25 cellular contexts compared by ENCODE assay signal in genomic region chrX:25198891-25199290, GRCh38.
A peak's percentile ranks its signal among the peaks of the same experiment; 100 is the strongest.
DNase-seq lines count a peak whose midpoint lies in the region; ATAC-seq and TF ChIP-seq lines count a peak whose summit lies in the region.
"Had no signal": no experiment of that assay in that cellular context is flagged by ENCODE, and none has a peak within 500 bp of the region (broad histone marks: within the 10 kb centered on the region; RNA-seq: fewer than 3 reads in every experiment).

No MANE protein-coding gene starts in this region.

- H3K4me3 Mint-ChIP-seq in progenitor cell of endocrine pancreas (ENCODE audit: low read depth) = no peak overlapping the region
- no peak overlapping the region for H3K4me3 Mint-ChIP-seq in activated T-cell treated with anti-CD3 and anti-CD28 coated beads, Interleukin-2, amount 50 U/mL, for 24 hours
- H3K4me3 Mint-ChIP-seq: B cell; CD8-positive, alpha-beta memory T cell had no signal

- no peak for TF ChIP-seq POLR2A in testis (IDR thresholded peaks at IDR 0.05)

- intact Hi-C loops in testis (cut with DNase I; ENCODE audit: low total_unique reads) = no loop called here

- in situ Hi-C loops in astrocyte of the cerebellum (cut with HindIII; ENCODE audit: low sequenced_read_pairs) = no loop called here

- H3K9me3 Mint-ChIP-seq in progenitor cell of endocrine pancreas (ENCODE audit: low read depth) = no peaks in the 10 kb centered on the region
- no peaks in the 10 kb centered on the region for H3K9me3 Mint-ChIP-seq in activated T-cell treated with anti-CD3 and anti-CD28 coated beads, Interleukin-2, amount 50 U/mL, for 24 hours
- H3K9me3 Mint-ChIP-seq: CD8-positive, alpha-beta memory T cell had no signal

- H3K4me3 ChIP-seq in astrocyte of the cerebellum (ENCODE audit: low read depth, low read length) (no peak overlapping the region), fibroblast of the aortic adventitia (ENCODE audit: low read depth, low read length) (no peak overlapping the region), testis (no peak overlapping the region)
- H3K4me3 ChIP-seq: GM12878, MG63 had no signal

- H3K27ac Mint-ChIP-seq in progenitor cell of endocrine pancreas = no peak overlapping the region
- H3K27ac Mint-ChIP-seq in activated T-cell treated with anti-CD3 and anti-CD28 coated beads, Interleukin-2, amount 50 U/mL, for 24 hours = no peak overlapping the region
- H3K27ac Mint-ChIP-seq: B cell; CD8-positive, alpha-beta memory T cell had no signal

- DNase-seq in astrocyte of the cerebellum (ENCODE audit: low read depth) (peak; percentile 8), fibroblast of the aortic adventitia (ENCODE audit: low read depth) (peak; percentile 1), pons (ENCODE audit: low spot score) (peak; percentile 7), testis (peak; percentile 45), progenitor cell of endocrine pancreas (ENCODE audit: low spot score, unreplicated experiment) (no peak)
- no peak for DNase-seq in activated T-cell treated with anti-CD3 and anti-CD28 coated beads, Interleukin-2, amount 50 U/mL, for 24 hours
- DNase-seq: CD8-positive, alpha-beta memory T cell; DMS 273 treated with DMSO at 0.1 percent for 48 hours; DMS79; EL; GDM1; HCEC 1CT; KBM-7; MG63; NCI-H1105 treated with DMSO at 0.1 percent for 48 hours; NCI-H146; NCI-H1930; NCI-H2107; NCI-H446; NCI-H524 treated with DMSO at 0.1 percent for 48 hours; NCI-H774; SK-N-SH had no signal

- H3K36me3 Mint-ChIP-seq in progenitor cell of endocrine pancreas (ENCODE audit: insufficient read depth) = no peaks in the 10 kb centered on the region
- H3K36me3 Mint-ChIP-seq in activated T-cell treated with anti-CD3 and anti-CD28 coated beads, Interleukin-2, amount 50 U/mL, for 24 hours (ENCODE audit: low read depth) = no peaks in the 10 kb centered on the region
- H3K36me3 Mint-ChIP-seq: CD8-positive, alpha-beta memory T cell had no signal

- ATAC-seq in HG02885 (IDR thresholded peaks at IDR 0.05; ENCODE audit: poor library complexity, unreplicated experiment) = no peak
- ATAC-seq: GM12878 had no signal

- peak overlapping the region in 1 of 2 donors; percentile 71 for H3K27ac ChIP-seq in testis

- no peaks in the 10 kb centered on the region for H3K27me3 ChIP-seq in testis
- H3K27me3 ChIP-seq: MG63 had no signal

- no peak for TF ChIP-seq CTCF in astrocyte of the cerebellum (IDR thresholded peaks at IDR 0.05; ENCODE audit: low read depth, low read length, missing control alignments)
- no peak for TF ChIP-seq CTCF in fibroblast of the aortic adventitia (IDR thresholded peaks at IDR 0.05; ENCODE audit: insufficient read depth, low read length)
- no peak for TF ChIP-seq CTCF in testis (IDR thresholded peaks at IDR 0.05)
- TF ChIP-seq CTCF in progenitor cell of endocrine pancreas (IDR thresholded peaks at IDR 0.05; ENCODE audit: unreplicated experiment) = no peak

- H3K9me3 ChIP-seq in testis = no peaks in the 10 kb centered on the region
- H3K9me3 ChIP-seq: MG63, SK-N-SH had no signal

- no peaks in the 10 kb centered on the region for H3K36me3 ChIP-seq in testis (ENCODE audit: low read depth, missing control alignments)
- H3K36me3 ChIP-seq: MG63 had no signal

- H3K4me1 ChIP-seq in testis = no peaks in the 10 kb centered on the region

- 56 to 72% methylated on average over 3 of the region's 3 CpGs for WGBS in testis, 2 donors

- no peaks in the 10 kb centered on the region for H3K4me1 Mint-ChIP-seq in progenitor cell of endocrine pancreas (ENCODE audit: low read depth)
- no peaks in the 10 kb centered on the region for H3K4me1 Mint-ChIP-seq in activated T-cell treated with anti-CD3 and anti-CD28 coated beads, Interleukin-2, amount 50 U/mL, for 24 hours (ENCODE audit: low read depth)
- H3K4me1 Mint-ChIP-seq: B cell; CD8-positive, alpha-beta memory T cell had no signal

- H3K27me3 Mint-ChIP-seq in progenitor cell of endocrine pancreas = no peaks in the 10 kb centered on the region
- H3K27me3 Mint-ChIP-seq in activated T-cell treated with anti-CD3 and anti-CD28 coated beads, Interleukin-2, amount 50 U/mL, for 24 hours = peaks cover 28% of the 10 kb centered on the region
- H3K27me3 Mint-ChIP-seq: B cell had no signal

Comparison
In these comparisons a context has a peak if more than half of its experiments do, and no peak if none do; other contexts are left out.
1. DNase-seq: peak in astrocyte of the cerebellum (single experiment), fibroblast of the aortic adventitia (single experiment), pons (single experiment) and testis (single experiment); none in progenitor cell of endocrine pancreas (single experiment) and activated T-cell treated with anti-CD3 and anti-CD28 coated beads, Interleukin-2, amount 50 U/mL, for 24 hours (single experiment).